Comparison of ENCODE assay signal across 8 cellular contexts in genomic region chr1:67429528-67430357, GRCh38. TPM values are rescaled to one million over a fixed set of nuclear protein-coding genes. Genes with fewer than 3 reads are reported as not detected.
DNase-seq lines count a peak whose midpoint lies in the region; ATAC-seq and TF ChIP-seq lines count a peak whose summit lies in the region.

No MANE protein-coding gene starts in this region.

- 0% methylated on average over 21 to 69 of the region's 69 CpGs for WGBS in endodermal cell (ENCODE audit: insufficient coverage in 1 of 2, insufficient read length in 1 of 2), 2 experiments

- H3K27me3 ChIP-seq in endodermal cell (ENCODE audit: control insufficient read depth, insufficient read depth, low read length, poor library complexity, severe bottlenecking) (no peaks in the 10 kb centered on the region), muscle layer of colon (ENCODE audit: control insufficient read depth in 1 of 2, insufficient read depth in 2 of 2, low read length in 2 of 2) (no peaks in the 10 kb centered on the region)

- peak; percentile 6 for ATAC-seq in GM19397 (IDR thresholded peaks at IDR 0.05; ENCODE audit: unreplicated experiment)

- H3K9ac ChIP-seq in endodermal cell (ENCODE audit: extremely low read depth, low read length, poor library complexity, severe bottlenecking) (peak overlapping the region; percentile 90), muscle layer of colon (ENCODE audit: low read length) (peak overlapping the region; percentile 74)

- H3K4me1 Mint-ChIP-seq in endodermal cell = peaks cover 24% of the 10 kb centered on the region

- H3K9me3 ChIP-seq in endodermal cell (ENCODE audit: control insufficient read depth, low read length) = no peaks in the 10 kb centered on the region
- H3K9me3 ChIP-seq in muscle layer of colon (ENCODE audit: low read length) = no peaks in the 10 kb centered on the region

- H3K9me3 Mint-ChIP-seq in endodermal cell = no peaks in the 10 kb centered on the region

- no peak for DNase-seq in AG09309 (ENCODE audit: low read depth)
- DNase-seq in HK-2 (ENCODE audit: unreplicated experiment) = peak; percentile 31
- peak; percentile 20 for DNase-seq in activated CD4-positive, alpha-beta T cell treated with anti-CD3 and anti-CD28 coated beads, Interleukin-2, amount 50 U/mL, for 1 hour
- DNase-seq in endodermal cell = peak; percentile 57
- peak; percentile 36 for DNase-seq in stimulated activated naive CD4-positive, alpha-beta T cell treated with Interleukin-2 at 50 U/mL for 16 hours (lab: John Stamatoyannopoulos, UW)
- no peak for DNase-seq in NCI-H526 treated with DMSO at 0.1 percent for 48 hours (lab: John Stamatoyannopoulos, UW)

- H3K4me3 ChIP-seq in AG09309 (ENCODE audit: control insufficient read depth, low read depth, low read length) (peak overlapping the region; percentile 98), endodermal cell (ENCODE audit: low read length) (peak overlapping the region; percentile 98), muscle layer of colon (ENCODE audit: low read depth in 1 of 2, low read length in 2 of 2) (peak overlapping the region; percentile 97 to 98)

- peak overlapping the region; percentile 98 for H3K4me3 Mint-ChIP-seq in endodermal cell

- peaks cover 5% of the 10 kb centered on the region for H3K27me3 Mint-ChIP-seq in endodermal cell (ENCODE audit: insufficient read depth)

- H3K36me3 Mint-ChIP-seq in endodermal cell (ENCODE audit: low read depth) = peaks cover 37% of the 10 kb centered on the region

- H3K4me1 ChIP-seq in endodermal cell (ENCODE audit: control insufficient read depth, insufficient read depth, low read length) = no peaks in the 10 kb centered on the region
- H3K4me1 ChIP-seq in muscle layer of colon (ENCODE audit: insufficient read depth, low read length) = peaks cover 19% of the 10 kb centered on the region

- H3K36me3 ChIP-seq in endodermal cell (ENCODE audit: control insufficient read depth, insufficient read depth, low read length) = peaks cover 21% of the 10 kb centered on the region
- H3K36me3 ChIP-seq in muscle layer of colon (ENCODE audit: insufficient read depth, low read length) = peaks cover 11% of the 10 kb centered on the region

- TF ChIP-seq CTCF in AG09309 (IDR thresholded peaks at IDR 0.05; ENCODE audit: control insufficient read depth, insufficient read depth, low read depth, low read length, missing control alignments) (no peak), endodermal cell (conservative IDR thresholded peaks at IDR 0.05) (no peak)

- H3K27ac Mint-ChIP-seq in endodermal cell = peak overlapping the region; percentile 99

- H3K27ac ChIP-seq in endodermal cell (ENCODE audit: low read depth, low read length) (peak overlapping the region; percentile 64), muscle layer of colon (ENCODE audit: low read depth, low read length) (peak overlapping the region; percentile 62)

RNA-seq across cellular contexts. Expression of gene SERBP1, which starts 0.5 kb away (rescaled TPM):
- 100 to 1,000 TPM; 312 to 331 TPM for total RNA-seq in endodermal cell
- polyA plus RNA-seq in endodermal cell (2013, experiment 1 of 2) = 328 TPM
- 302 TPM for polyA plus RNA-seq in endodermal cell (2013, experiment 2 of 2)

Comparison
In these comparisons a context has a peak if more than half of its experiments do, and no peak if none do; other contexts are left out.
1. DNase-seq: peak in HK-2 (single experiment), activated CD4-positive, alpha-beta T cell treated with anti-CD3 and anti-CD28 coated beads, Interleukin-2, amount 50 U/mL, for 1 hour (single experiment), endodermal cell (single experiment) and stimulated activated naive CD4-positive, alpha-beta T cell treated with Interleukin-2 at 50 U/mL for 16 hours (single experiment); none in AG09309 (single experiment) and NCI-H526 treated with DMSO at 0.1 percent for 48 hours (single experiment).
2. Peak in every context shown above with its lines, with median percentiles within 50 percentile points of each other: H3K4me3 ChIP-seq.